In genomic region chr5:142770650-142771609, GRCh38 we compare ENCODE assay signal across 8 cellular contexts. TPM values are rescaled to one million over a fixed set of nuclear protein-coding genes. Genes with fewer than 3 reads are reported as not detected.
DNase-seq lines count a peak whose midpoint lies in the region; ATAC-seq and TF ChIP-seq lines count a peak whose summit lies in the region.

No MANE protein-coding gene starts in this region.

- H3K27ac Mint-ChIP-seq in endothelial cell (ENCODE audit: unreplicated experiment): peak overlapping the region; percentile 81

- no peaks in the 10 kb centered on the region for H3K9me3 Mint-ChIP-seq in endothelial cell (ENCODE audit: unreplicated experiment)

- DNase-seq in NCI-H187 (lab: John Stamatoyannopoulos, UW): peak; percentile 13 to 14
- DNase-seq in NCI-H187 treated with DMSO at 0.1 percent for 48 hours (lab: John Stamatoyannopoulos, UW): no peak
- peak; percentile 25 for DNase-seq in NCI-H510A treated with DMSO at 0.1 percent for 48 hours (lab: John Stamatoyannopoulos, UW)
- peak; percentile 33 to 42 (median 36) for DNase-seq in activated CD8-positive, alpha-beta memory T cell treated with anti-CD3 and anti-CD28 coated beads for 48 hours (ENCODE audit: low read depth in 2 of 3, low spot score in 2 of 3)
- peak; percentile 50 for DNase-seq in endothelial cell (ENCODE audit: low spot score)
- peak; percentile 59 for DNase-seq in midbrain (lab: John Stamatoyannopoulos, UW)
- DNase-seq in stimulated activated CD8-positive, alpha-beta memory T cell treated with anti-CD3 and anti-CD28 coated beads, Interleukin-4, amount 100 ng/mL, for 48 hours: peak; percentile 75

- peak overlapping the region; percentile 97 for H3K4me3 Mint-ChIP-seq in endothelial cell (ENCODE audit: unreplicated experiment)

- peak; percentile 25 for ATAC-seq in HG02981 (IDR thresholded peaks at IDR 0.05; ENCODE audit: unreplicated experiment)

- peaks cover 7% of the 10 kb centered on the region for H3K36me3 Mint-ChIP-seq in endothelial cell (ENCODE audit: low read depth, unreplicated experiment)

- TF ChIP-seq CTCF in endothelial cell (IDR thresholded peaks at IDR 0.05; ENCODE audit: unreplicated experiment): no peak

- peaks cover 29% of the 10 kb centered on the region for H3K4me1 Mint-ChIP-seq in endothelial cell (ENCODE audit: unreplicated experiment)

- H3K27me3 Mint-ChIP-seq in endothelial cell (ENCODE audit: unreplicated experiment): peaks cover 12% of the 10 kb centered on the region

RNA-seq across cellular contexts. Expression of gene ARHGAP26, which starts 0.8 kb away (rescaled TPM):
- total RNA-seq in endothelial cell (ENCODE audit: unreplicated experiment): 81.5 TPM
